ENCODE assay signal across 8 cellular contexts in the genomic region with DNA sequence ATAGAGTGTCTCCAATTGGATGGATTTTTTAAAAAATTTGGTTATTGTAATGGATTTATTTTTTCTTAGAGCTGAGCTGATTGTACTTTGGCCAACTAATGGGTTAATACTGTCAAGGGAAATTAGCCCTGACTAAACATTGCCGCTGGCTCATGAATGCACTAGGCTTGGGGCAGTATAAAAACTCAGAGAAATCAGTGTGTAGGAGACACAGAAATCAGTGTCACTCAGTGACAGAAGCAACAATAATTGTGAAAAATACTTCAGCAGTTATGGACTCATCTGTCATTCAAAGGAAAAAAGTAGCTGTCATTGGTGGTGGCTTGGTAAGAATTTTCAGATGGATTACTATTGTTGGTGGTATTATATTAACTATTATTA. TPM values are rescaled to one million over a fixed set of nuclear protein-coding genes. Genes with fewer than 3 reads are reported as not detected.
DNase-seq lines count a peak whose midpoint lies in the region; ATAC-seq, FAIRE-seq and TF ChIP-seq lines count a peak whose summit lies in the region.

A gene (plus strand): TSS at position 206 of the 381 bp plus-strand sequence. CDS start 67 bp downstream, at position 273.

- POLR2A ChIA-PET in naive thymus-derived CD4-positive, alpha-beta T cell (lab: Charles Lee), result interaction anchor here (0.8 to 1.1 kb wide), 2 partner anchors 13 to 20 kb away, joined by 3 to 5 read pairs; a partner anchor contains a TSS

- DNase-seq in cardiac fibroblast (ENCODE audit: low read depth in 2 of 2) (peak; percentile 15 to 42), GM12892 (ENCODE audit: insufficient read length) (no peak), omental fat pad (ENCODE audit: low spot score) (no peak), GF-D8 (lab: John Stamatoyannopoulos, UW) (no peak)
- peak in 1 of 9 donors; percentile 8 for DNase-seq in naive thymus-derived CD4-positive, alpha-beta T cell

- TF ChIP-seq CTCF in Loucy (conservative IDR thresholded peaks at IDR 0.05; ENCODE audit: low read length) (no peak), cardiac fibroblast (IDR thresholded peaks at IDR 0.05; ENCODE audit: low read depth, low read length) (no peak), omental fat pad (IDR thresholded peaks at IDR 0.05) (no peak)

- H3K9me3 Mint-ChIP-seq in naive thymus-derived CD4-positive, alpha-beta T cell, result no peaks in the 10 kb centered on the region

- H3K4me3 ChIP-seq in Loucy (ENCODE audit: low read length, poor library complexity, severe bottlenecking) (peak within 1 kb of the TSS; percentile 73), cardiac fibroblast (replicated peaks in 1 of 2; ENCODE audit: low read depth in 2 of 2, low read length in 2 of 2) (peak within 1 kb of the TSS; percentile 42 to 56)
- peak within 1 kb of the TSS; percentile 71 for H3K4me3 ChIP-seq in naive thymus-derived CD4-positive, alpha-beta T cell (ENCODE audit: low read length)

- H3K9me3 ChIP-seq in Loucy (ENCODE audit: insufficient read depth, low read depth, low read length), result no peaks in the 10 kb centered on the region
- no peaks in the 10 kb centered on the region for H3K9me3 ChIP-seq in naive thymus-derived CD4-positive, alpha-beta T cell (ENCODE audit: control insufficient read depth in 2 of 3, low read length in 3 of 3)

- no peaks in the 10 kb centered on the region for H3K36me3 ChIP-seq in Loucy (ENCODE audit: insufficient read depth, low read length)
- H3K36me3 ChIP-seq in naive thymus-derived CD4-positive, alpha-beta T cell (ENCODE audit: control insufficient read depth in 2 of 3, insufficient read depth in 3 of 3, low read length in 3 of 3), result no peaks in the 10 kb centered on the region

- peaks cover 0 to 34% (median 0%) of the 10 kb centered on the region in 5 donors for H3K27me3 Mint-ChIP-seq in naive thymus-derived CD4-positive, alpha-beta T cell

- no peak for TF ChIP-seq POLR2A in GM12892 (IDR thresholded peaks at IDR 0.05; ENCODE audit: low read depth, low read length)

- no peaks in the 10 kb centered on the region for H4K20me1 ChIP-seq in Loucy (ENCODE audit: insufficient read depth, low read length, poor library complexity, severe bottlenecking)

- H3F3A ChIP-seq in Loucy (ENCODE audit: low read depth), result no peaks in the 10 kb centered on the region

- peak within 1 kb of the TSS; percentile 67 for H3K9ac ChIP-seq in Loucy (ENCODE audit: low read depth, low read length, poor library complexity, severe bottlenecking)

- H3K79me2 ChIP-seq in Loucy (ENCODE audit: insufficient read depth, low read length), result no peaks in the 10 kb centered on the region

- peaks cover 9% of the 10 kb centered on the region for H3K27me3 ChIP-seq in Loucy (ENCODE audit: insufficient read depth, low read length, poor library complexity, severe bottlenecking)
- no peaks in the 10 kb centered on the region for H3K27me3 ChIP-seq in naive thymus-derived CD4-positive, alpha-beta T cell (ENCODE audit: control insufficient read depth in 2 of 2, insufficient read depth in 2 of 2, low read length in 2 of 2)

- ATAC-seq in GM18502 (IDR thresholded peaks at IDR 0.05; ENCODE audit: poor library complexity, unreplicated experiment) (peak; percentile 38), GM21737 (IDR thresholded peaks at IDR 0.05; ENCODE audit: unreplicated experiment) (peak; percentile 15), omental fat pad (ENCODE audit: low FRiP score) (no peak)
- peak; percentile 27 for ATAC-seq in naive thymus-derived CD4-positive, alpha-beta T cell

- H3K4me2 ChIP-seq in Loucy (ENCODE audit: low read depth, low read length, poor library complexity, severe bottlenecking), result peak within 1 kb of the TSS; percentile 75

- H3K9me2 ChIP-seq in Loucy (replicated peaks; ENCODE audit: low read depth, low read length), result no peaks in the 10 kb centered on the region

- H3K27ac Mint-ChIP-seq in naive thymus-derived CD4-positive, alpha-beta T cell, result peak within 1 kb of the TSS; percentile 49 to 93 (median 83)

- peaks cover 8 to 16% (median 13%) of the 10 kb centered on the region in 7 donors for H3K4me1 Mint-ChIP-seq in naive thymus-derived CD4-positive, alpha-beta T cell

- H3K4me1 ChIP-seq in Loucy (ENCODE audit: insufficient read depth, low read length, poor library complexity, severe bottlenecking), result no peaks in the 10 kb centered on the region
- peaks cover 4 to 6% of the 10 kb centered on the region in 2 donors for H3K4me1 ChIP-seq in naive thymus-derived CD4-positive, alpha-beta T cell (ENCODE audit: control insufficient read depth in 2 of 2, insufficient read depth in 2 of 2, low read length in 2 of 2)

- no peak for FAIRE-seq in GM12892 (lab: Jason Lieb, UNC)

- no peaks in the 10 kb centered on the region for H3K36me3 Mint-ChIP-seq in naive thymus-derived CD4-positive, alpha-beta T cell

- H2AFZ ChIP-seq in Loucy (ENCODE audit: low read length), result peak within 1 kb of the TSS; percentile 88

- CTCF ChIA-PET in naive thymus-derived CD4-positive, alpha-beta T cell (lab: Charles Lee), result interaction anchor here (0.7 to 1.4 kb wide), 3 partner anchors 20 to 94 kb away, joined by 3 to 5 read pairs (median 4); no protein-coding TSS in a partner anchor

- peak within 1 kb of the TSS; percentile 54 for H3K27ac ChIP-seq in naive thymus-derived CD4-positive, alpha-beta T cell (ENCODE audit: low read depth, low read length)

- intact Hi-C loops in naive thymus-derived CD4-positive, alpha-beta T cell (cut with micrococcal nuclease), result loop anchor here (1.0 to 10.0 kb wide), 3 partner anchors 19 to 223 kb away; no protein-coding TSS in a partner anchor

- peak within 1 kb of the TSS; percentile 86 to 99 (median 92) for H3K4me3 Mint-ChIP-seq in naive thymus-derived CD4-positive, alpha-beta T cell

RNA-seq across cellular contexts. Expression of the gene that starts here (rescaled TPM):
- 1 to 10 TPM in 1 of 5 experiments, under 1 TPM in 3, not detected in 1; 0.51 to 3.3 (median 0.82) TPM for total RNA-seq in naive thymus-derived CD4-positive, alpha-beta T cell
- polyA plus RNA-seq in naive thymus-derived CD4-positive, alpha-beta T cell, result not detected
- 2.7 TPM for polyA plus RNA-seq in GM12892 (2012; ENCODE audit: missing spikeins)
- total RNA-seq in omental fat pad, result 1 to 10 TPM; 1.3 to 4.4 (median 2.5) TPM

Comparison
In these comparisons a context has a peak if more than half of its experiments do, and no peak if none do; other contexts are left out.
1. DNase-seq: peak in cardiac fibroblast (2 of 2); none in GM12892 (single experiment), omental fat pad (single experiment) and GF-D8 (single experiment).
2. Peak in every context shown above with its lines, with median percentiles within 50 percentile points of each other: H3K4me3 ChIP-seq.